Comparison of ENCODE assay signal across 9 cellular contexts in genomic region chr7:94908204-94909022, GRCh38. TPM values are rescaled to one million over a fixed set of nuclear protein-coding genes. Genes with fewer than 3 reads are reported as not detected.
DNase-seq lines count a peak whose midpoint lies in the region; ATAC-seq, FAIRE-seq and TF ChIP-seq lines count a peak whose summit lies in the region.
"Had no signal": no experiment of that assay in that cellular context is flagged by ENCODE, and none has a peak within 500 bp of the region (broad histone marks: within the 10 kb centered on the region; RNA-seq: fewer than 3 reads in every experiment).

No MANE protein-coding gene starts in this region.

- DNase-seq in ACHN (peak; percentile 73), RCC 7860 (ENCODE audit: low spot score) (peak; percentile 42), fibroblast of pulmonary artery (ENCODE audit: low read depth) (peak; percentile 14), myocyte (ENCODE audit: low read depth) (peak; percentile 51), GM19240 (ENCODE audit: insufficient read length, low spot score) (no peak), cortex of kidney (lab: John Stamatoyannopoulos, UW) (no peak)

- FAIRE-seq in RCC 7860 (lab: Jason Lieb, UNC) = peak; percentile 42
- FAIRE-seq: GM18507 had no signal

- in situ Hi-C loops in ACHN (cut with HindIII; ENCODE audit: low pct_ligation_motif_present, low pct_unique_long_range_greater_than_20kb, low sequenced_read_pairs) = no loop called here

- H3K4me1 ChIP-seq in HEK293 (ENCODE audit: control insufficient read depth, insufficient read depth, low read length) = peaks cover 31% of the 10 kb centered on the region

- no peaks in the 10 kb centered on the region for H3K9me3 ChIP-seq in HEK293 (ENCODE audit: control insufficient read depth, insufficient read depth, low read depth, low read length)

- CTCF ChIA-PET in HEK293 (lab: Yijun Ruan, JAX) = interaction anchor here (0.7 kb wide), 1 partner anchor 1790 kb away, joined by 3 read pairs; no protein-coding TSS in a partner anchor

- H3K36me3 ChIP-seq in HEK293 (ENCODE audit: control insufficient read depth in 2 of 2, insufficient read depth in 1 of 2, low read length in 2 of 2) = no peaks in the 10 kb centered on the region

- peak overlapping the region; percentile 50 for H3K4me3 ChIP-seq in HEK293 (ENCODE audit: low read depth, low read length)
- H3K4me3 ChIP-seq in fibroblast of pulmonary artery (replicated peaks; ENCODE audit: low read depth, low read length) = peak overlapping the region; percentile 52

- ATAC-seq in HG03565 (IDR thresholded peaks at IDR 0.05; ENCODE audit: unreplicated experiment) = no peak

- TF ChIP-seq CTCF in HEK293 (tag by site-specific recombination; IDR thresholded peaks at IDR 0.05) (no peak), fibroblast of pulmonary artery (IDR thresholded peaks at IDR 0.05; ENCODE audit: low read length, missing control alignments) (no peak)

- POLR2A ChIA-PET in HEK293 (lab: Yijun Ruan, JAX) = interaction anchor here (0.6 to 0.9 kb wide), 2 partner anchors 40 to 938 kb away, joined by 3 to 4 read pairs; no protein-coding TSS in a partner anchor

- H3K27ac ChIP-seq in HEK293 (ENCODE audit: extremely low read depth, low read depth, low read length) = peak overlapping the region; percentile 98

TF ChIP-seq in HEK293, 187 proteins besides CTCF, POLR2A, EP300 and RAD21 (continues in another document):
- no peak for TF ChIP-seq ZNF777 (tag by site-specific recombination; IDR thresholded peaks at IDR 0.05; ENCODE audit: borderline replicate concordance)
- 0 out of 2 replicates have a peak, but pooled peaks have one; percentile 8 for TF ChIP-seq ZNF341 (tag by site-specific recombination; IDR thresholded peaks at IDR 0.05; ENCODE audit: low read depth)
- peak; percentile 31; the same call in 1 of the 2 replicates for TF ChIP-seq MZF1 (tag by site-specific recombination; IDR thresholded peaks at IDR 0.05; ENCODE audit: borderline replicate concordance)
- no peak for TF ChIP-seq ZNF677 (tag by site-specific recombination; IDR thresholded peaks at IDR 0.05)
- TF ChIP-seq ELK4 (IDR thresholded peaks at IDR 0.05; ENCODE audit: borderline replicate concordance, low read depth, low read length) = no peak
- TF ChIP-seq REPIN1 (tag by site-specific recombination; IDR thresholded peaks at IDR 0.05; ENCODE audit: low read depth) = 0 out of 2 replicates have a peak, but pooled peaks have one; percentile 17
- TF ChIP-seq ZBTB48 (tag by site-specific recombination; IDR thresholded peaks at IDR 0.05) = peak; percentile 72
- TF ChIP-seq GLIS1 (tag by site-specific recombination; IDR thresholded peaks at IDR 0.05) = peak; percentile 47
- TF ChIP-seq ZSCAN4 (tag by site-specific recombination; IDR thresholded peaks at IDR 0.05) = peak; percentile 82
- TF ChIP-seq KLF9 (tag by site-specific recombination; IDR thresholded peaks at IDR 0.05; ENCODE audit: low read depth) = peak; percentile 53
- TF ChIP-seq ZNF18 (tag by site-specific recombination; IDR thresholded peaks at IDR 0.05) = no peak
- TF ChIP-seq ZNF785 (tag by site-specific recombination; IDR thresholded peaks at IDR 0.05) = no peak
- peak; percentile 73; the same call in 1 of the 2 replicates for TF ChIP-seq ZNF600 (tag by site-specific recombination; IDR thresholded peaks at IDR 0.05)
- TF ChIP-seq ZEB2 (tag by site-specific recombination; IDR thresholded peaks at IDR 0.05) = 0 out of 2 replicates have a peak, but pooled peaks have one; percentile 18
- TF ChIP-seq ZBTB44 (tag by site-specific recombination; IDR thresholded peaks at IDR 0.05) = 0 out of 2 replicates have a peak, but pooled peaks have one; percentile 38
- TF ChIP-seq ZNF830 (tag by site-specific recombination; IDR thresholded peaks at IDR 0.05; ENCODE audit: low read depth) = no peak
- no peak for TF ChIP-seq GLI2 (tag by site-specific recombination; IDR thresholded peaks at IDR 0.05; ENCODE audit: borderline replicate concordance, low read depth)
- TF ChIP-seq ZNF747 (tag by site-specific recombination; IDR thresholded peaks at IDR 0.05) = no peak
- TF ChIP-seq SP2 (tag by site-specific recombination; IDR thresholded peaks at IDR 0.05) = peak; percentile 51
- peak; percentile 10; the same call in 1 of the 2 replicates for TF ChIP-seq ZFP69B (tag by site-specific recombination; IDR thresholded peaks at IDR 0.05)
- TF ChIP-seq WT1 (tag by site-specific recombination; IDR thresholded peaks at IDR 0.05) = peak; percentile 19
- TF ChIP-seq SP3 (tag by site-specific recombination; IDR thresholded peaks at IDR 0.05) = peak; percentile 43; the same call in 1 of the 2 replicates
- TF ChIP-seq GLI4 (tag by site-specific recombination; IDR thresholded peaks at IDR 0.05) = no peak
- TF ChIP-seq ZNF112 (tag by site-specific recombination; IDR thresholded peaks at IDR 0.05) = no peak
- peak; percentile 28; the same call in 1 of the 2 replicates for TF ChIP-seq ZNF394 (tag by site-specific recombination; IDR thresholded peaks at IDR 0.05; ENCODE audit: borderline replicate concordance)

RNA-seq across cellular contexts. Expression of gene PPP1R9A, which starts 1.0 kb away (rescaled TPM):
- 8.5 and 10.1 TPM in 2 replicates for total RNA-seq in myocyte
- polyA plus RNA-seq in myocyte (2012) = 1.7 TPM

Comparison
In these comparisons a context has a peak if more than half of its experiments do, and no peak if none do; other contexts are left out.
1. DNase-seq: peak in ACHN (single experiment), RCC 7860 (single experiment), fibroblast of pulmonary artery (single experiment) and myocyte (single experiment); none in GM19240 (single experiment) and cortex of kidney (single experiment).